9 cellular contexts compared by ENCODE assay signal in the genomic region with DNA sequence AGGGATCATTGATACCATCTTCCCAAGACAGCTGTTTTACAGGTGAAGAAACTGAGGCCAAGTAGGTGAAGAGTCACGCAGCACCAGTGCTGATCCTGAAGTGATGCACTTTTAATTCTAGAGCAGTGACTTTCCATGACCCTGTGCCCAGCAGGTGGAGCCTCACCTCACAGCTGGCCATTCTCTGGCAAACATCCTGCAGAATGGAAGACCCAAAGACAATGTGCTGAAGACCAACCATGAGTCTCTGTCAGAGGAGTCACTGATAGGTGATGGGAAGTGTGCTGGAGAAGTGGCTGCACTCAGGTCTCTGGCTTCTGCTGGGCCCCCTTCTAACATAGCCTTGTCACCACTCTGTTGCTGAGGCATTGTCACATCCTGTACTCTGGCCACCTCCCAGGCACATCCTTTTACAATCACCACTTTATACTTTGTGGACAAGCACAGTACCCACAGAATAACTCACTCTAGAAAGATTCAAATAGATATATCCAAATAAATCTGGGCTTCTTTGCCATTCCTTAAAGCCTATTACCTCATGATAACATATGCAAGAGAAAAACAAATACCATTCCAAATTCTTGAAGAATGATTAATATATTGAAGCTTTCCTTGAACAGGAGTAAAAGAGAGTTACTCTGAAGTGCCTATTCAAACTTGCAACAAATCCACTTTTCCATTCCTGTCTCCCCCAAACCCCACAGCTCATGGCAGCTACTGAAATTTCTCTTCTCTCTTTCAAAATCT.
DNase-seq lines count a peak whose midpoint lies in the region; ATAC-seq and TF ChIP-seq lines count a peak whose summit lies in the region.
"Had no signal": no experiment of that assay in that cellular context is flagged by ENCODE, and none has a peak within 500 bp of the region (broad histone marks: within the 10 kb centered on the region; RNA-seq: fewer than 3 reads in every experiment).

No MANE protein-coding gene starts in this region.

- H3K23me2 ChIP-seq in H9 (ENCODE audit: insufficient read length, low read depth, low read length, poor library complexity, severe bottlenecking) = no peaks in the 10 kb centered on the region

- no peak overlapping the region for H2BK120ac ChIP-seq in H9 (ENCODE audit: low read depth, low read length, poor library complexity, severe bottlenecking)

- peaks cover 2% of the 10 kb centered on the region; the same call in 1 of the 2 replicates for H3K27me3 ChIP-seq in H9 (ENCODE audit: insufficient read depth, low read length)
- H3K27me3 ChIP-seq in heart left ventricle = no peaks in the 10 kb centered on the region
- H3K27me3 ChIP-seq in suprapubic skin = no peaks in the 10 kb centered on the region
- no peaks in the 10 kb centered on the region for H3K27me3 ChIP-seq in CD4-positive, alpha-beta memory T cell (ENCODE audit: insufficient read depth, low read length)

- CTCF ChIA-PET in WTC11 (lab: Charles Lee) = interaction anchor here (0.8 to 1.5 kb wide), 4 partner anchors 11 to 51 kb away, joined by 3 to 5 read pairs (median 4); no protein-coding TSS in a partner anchor
- CTCF ChIA-PET in CD4-positive, alpha-beta memory T cell (lab: Charles Lee; ENCODE audit: partially characterized antibody) = interaction anchor here (1.4 kb wide), 1 partner anchor 21 kb away, joined by 3 read pairs; no protein-coding TSS in a partner anchor

- no peak overlapping the region for H2BK5ac ChIP-seq in H9 (ENCODE audit: insufficient read length, low read length)

- H4K91ac ChIP-seq in H9 (ENCODE audit: insufficient read length, low read depth, low read length) = no peak overlapping the region

- no peak overlapping the region for H2BK20ac ChIP-seq in H9 (ENCODE audit: low read depth, low read length, poor library complexity, severe bottlenecking)

- no peaks in the 10 kb centered on the region for H3K79me1 ChIP-seq in H9 (ENCODE audit: insufficient read depth, low read depth, low read length, poor library complexity, severe bottlenecking)

- H3K27me3 Mint-ChIP-seq in H9 (ENCODE audit: low read depth) (peaks cover 91% of the 10 kb centered on the region), WTC11 (ENCODE audit: low read depth) (peaks cover 71% of the 10 kb centered on the region)
- H3K27me3 Mint-ChIP-seq in CD4-positive, alpha-beta memory T cell = peaks cover 2 to 5% of the 10 kb centered on the region in 2 donors

- POLR2A ChIA-PET in WTC11 (lab: Charles Lee) = no interaction called here
- POLR2A ChIA-PET in CD4-positive, alpha-beta memory T cell (lab: Charles Lee; ENCODE audit: partially characterized antibody) = no interaction called here

- H3K14ac ChIP-seq in H9 (ENCODE audit: insufficient read depth, low read length) = no peak overlapping the region

- H3K4me1 Mint-ChIP-seq in H9 (peaks cover 2% of the 10 kb centered on the region in 2 experiments; a peak in 2 of 4 replicates), WTC11 (peaks cover 2% of the 10 kb centered on the region)
- H3K4me1 Mint-ChIP-seq in CD4-positive, alpha-beta memory T cell = no peaks in the 10 kb centered on the region

- H3K4me3 ChIP-seq in heart left ventricle = no peak overlapping the region
- no peak overlapping the region for H3K4me3 ChIP-seq in suprapubic skin
- no peak overlapping the region for H3K4me3 ChIP-seq in CD4-positive, alpha-beta memory T cell (ENCODE audit: low read length in 2 of 2)

- H3K9ac ChIP-seq in H9 (ENCODE audit: extremely low read depth, insufficient read length, low read length) = no peak overlapping the region

- H4K20me1 ChIP-seq in H9 (ENCODE audit: control insufficient read depth, insufficient read depth, insufficient read length) = no peaks in the 10 kb centered on the region

- TF ChIP-seq EP300 in suprapubic skin (IDR thresholded peaks at IDR 0.05) = no peak

- intact Hi-C loops in heart left ventricle (cut with DNase I) = no loop called here
- intact Hi-C loops in CD4-positive, alpha-beta memory T cell (cut with micrococcal nuclease) = no loop called here

- H3K9me3 Mint-ChIP-seq in H9 = no peaks in the 10 kb centered on the region
- H3K9me3 Mint-ChIP-seq in WTC11 = no peaks in the 10 kb centered on the region
- no peaks in the 10 kb centered on the region for H3K9me3 Mint-ChIP-seq in CD4-positive, alpha-beta memory T cell
- H3K9me3 Mint-ChIP-seq: naive thymus-derived CD4-positive, alpha-beta T cell had no signal

- TF ChIP-seq POLR2A in heart left ventricle (IDR thresholded peaks at IDR 0.05) (no peak), suprapubic skin (IDR thresholded peaks at IDR 0.05) (no peak)

- ATAC-seq in WTC11 = peak; percentile 78
- peak; percentile 63 to 87 (median 78) for ATAC-seq in heart left ventricle
- no peak for ATAC-seq in GM19467 (IDR thresholded peaks at IDR 0.05; ENCODE audit: unreplicated experiment)
- ATAC-seq: naive thymus-derived CD4-positive, alpha-beta T cell had no signal

- H2BK15ac ChIP-seq in H9 (ENCODE audit: low read depth, low read length) = no peak overlapping the region

- no peak overlapping the region for H3K4me2 ChIP-seq in H9 (ENCODE audit: insufficient read depth, insufficient read length, low read length)

- H3K36me3 ChIP-seq in heart left ventricle (no peaks in the 10 kb centered on the region), suprapubic skin (no peaks in the 10 kb centered on the region)
- no peaks in the 10 kb centered on the region for H3K36me3 ChIP-seq in CD4-positive, alpha-beta memory T cell (ENCODE audit: insufficient read depth, low read length)

- no peak overlapping the region for H3T11ph ChIP-seq in H9 (ENCODE audit: low read length)

- no CpG with 5 or more reads among the region's 1 CpG for WGBS in H9 (ENCODE audit: extremely low coverage, insufficient read length, low lambda C conversion rate)
- 65 to 76% (median 74%) methylated on average over 1 of the region's 1 CpG for WGBS in heart left ventricle, 4 donors
- WGBS in suprapubic skin = 78% methylated on average over 1 of the region's 1 CpG

- H3K36me3 Mint-ChIP-seq in H9 (ENCODE audit: insufficient read depth in 1 of 3, low read depth in 3 of 3) (no peaks in the 10 kb centered on the region), WTC11 (no peaks in the 10 kb centered on the region)
- no peaks in the 10 kb centered on the region for H3K36me3 Mint-ChIP-seq in CD4-positive, alpha-beta memory T cell
- H3K36me3 Mint-ChIP-seq: naive thymus-derived CD4-positive, alpha-beta T cell had no signal

- no peaks in the 10 kb centered on the region for H3K79me2 ChIP-seq in H9 (ENCODE audit: insufficient read depth, low read length)

- no peak overlapping the region for H3K23ac ChIP-seq in H9 (ENCODE audit: insufficient read length, low read depth, low read length)

- no peak overlapping the region for H2BK12ac ChIP-seq in H9 (ENCODE audit: insufficient read length, low read depth, low read length)

- H3K56ac ChIP-seq in H9 (ENCODE audit: insufficient read length, low read depth, low read length) = no peak overlapping the region

- DNase-seq in H9 = peak; percentile 47
- DNase-seq in WTC11 (ENCODE audit: low spot score) = peak; percentile 18
- DNase-seq in heart left ventricle = peak in 2 of 5 donors; percentile 37 to 42
- DNase-seq in suprapubic skin (ENCODE audit: low spot score in 2 of 2) = no peak
- no peak for DNase-seq in CD4-positive, alpha-beta memory T cell
- no peak for DNase-seq in NCI-H187 treated with DMSO at 0.1 percent for 48 hours (lab: John Stamatoyannopoulos, UW)
- DNase-seq: activated T-cell treated with anti-CD3 and anti-CD28 coated beads for 4 hours; naive thymus-derived CD4-positive, alpha-beta T cell had no signal

- H3K9me3 ChIP-seq in H9 (ENCODE audit: control insufficient read depth, low read depth, low read length) = no peaks in the 10 kb centered on the region
- H3K9me3 ChIP-seq in heart left ventricle = no peaks in the 10 kb centered on the region
- H3K9me3 ChIP-seq in suprapubic skin = no peaks in the 10 kb centered on the region
- H3K9me3 ChIP-seq in CD4-positive, alpha-beta memory T cell (ENCODE audit: control insufficient read depth in 1 of 2, low read length in 2 of 2) = no peaks in the 10 kb centered on the region

- no peak overlapping the region for H2AFZ ChIP-seq in H9 (ENCODE audit: low read length)

- H3K4me1 ChIP-seq in H9 (ENCODE audit: insufficient read depth, low read length) (no peaks in the 10 kb centered on the region), heart left ventricle (peaks cover 0 to 28% (median 10%) of the 10 kb centered on the region in 12 donors), suprapubic skin (peaks cover 22% of the 10 kb centered on the region)
- H3K4me1 ChIP-seq in CD4-positive, alpha-beta memory T cell (ENCODE audit: insufficient read depth, low read length) = no peaks in the 10 kb centered on the region

- H3K27ac Mint-ChIP-seq in H9 = no peak overlapping the region
- no peak overlapping the region for H3K27ac Mint-ChIP-seq in WTC11
- H3K27ac Mint-ChIP-seq in CD4-positive, alpha-beta memory T cell = no peak overlapping the region

- H3K27ac ChIP-seq in H9 (ENCODE audit: insufficient read length, low read depth, low read length) (no peak overlapping the region), heart left ventricle (peak overlapping the region; percentile 51 to 89 (median 80)), suprapubic skin (peak overlapping the region; percentile 69)
- no peak overlapping the region for H3K27ac ChIP-seq in CD4-positive, alpha-beta memory T cell (ENCODE audit: low read depth, low read length)

- no peak overlapping the region for H3K4ac ChIP-seq in H9 (ENCODE audit: low read depth, low read length)

- no peak overlapping the region for H4K8ac ChIP-seq in H9 (replicated peaks; ENCODE audit: insufficient read length, low read depth, low read length)

- H2AK5ac ChIP-seq in H9 (ENCODE audit: insufficient read length, low read length) = no peak overlapping the region

- no peak overlapping the region for H3K18ac ChIP-seq in H9 (ENCODE audit: insufficient read length, low read depth, low read length)

- H3K4me3 Mint-ChIP-seq in H9 (no peak overlapping the region), WTC11 (no peak overlapping the region)
- H3K4me3 Mint-ChIP-seq in CD4-positive, alpha-beta memory T cell = no peak overlapping the region
- H3K4me3 Mint-ChIP-seq: naive thymus-derived CD4-positive, alpha-beta T cell had no signal

- TF ChIP-seq CTCF in H9 (conservative IDR thresholded peaks at IDR 0.05) (peak; percentile 51; the same call in 2 of the 3 replicates), WTC11 (IDR thresholded peaks at IDR 0.05) (no peak), heart left ventricle (IDR thresholded peaks at IDR 0.05) (peak in 2 of 12 donors; percentile 13 to 37), suprapubic skin (IDR thresholded peaks at IDR 0.05) (no peak)

- no peak overlapping the region for H4K5ac ChIP-seq in H9 (ENCODE audit: insufficient read length, low read depth, low read length)

TF ChIP-seq in WTC11, 78 proteins besides CTCF, POLR2A, EP300 and RAD21 (continues in another document):
- no peak for TF ChIP-seq KAT7 (CRISPR knock-in tag; IDR thresholded peaks at IDR 0.05; ENCODE audit: borderline replicate concordance)

Comparison
In these comparisons a context has a peak if more than half of its experiments do, and no peak if none do; other contexts are left out.
1. DNase-seq: peak in H9 (single experiment) and WTC11 (single experiment); none in suprapubic skin (0 of 2), CD4-positive, alpha-beta memory T cell (0 of 5) and NCI-H187 treated with DMSO at 0.1 percent for 48 hours (single experiment).
2. H3K27ac ChIP-seq: peak in heart left ventricle (12 of 12) and suprapubic skin (single experiment); none in H9 (single experiment) and CD4-positive, alpha-beta memory T cell (single experiment).